Comparison of ENCODE assay signal across 1 cellular context in genomic region chr13:79405831-79406596, GRCh38.
TF ChIP-seq lines count a peak whose summit lies in the region.

Gene RBM26 (minus strand): TSS chr13:79406255. CDS start chr13:79405774, 481 bp downstream.

TF ChIP-seq in HepG2, 621 proteins besides CTCF, POLR2A, EP300 and RAD21 (continued from another document and continues in another):
- TF ChIP-seq ZNF800 (CRISPR knock-in tag; IDR thresholded peaks at IDR 0.05) = peak; percentile 60; the same call in 1 of the 2 replicates
- TF ChIP-seq IRX3 (CRISPR knock-in tag; IDR thresholded peaks at IDR 0.05; ENCODE audit: borderline replicate concordance, low read depth) = 0 out of 2 replicates have a peak, but pooled peaks have one; percentile 8
- TF ChIP-seq SNAI1 (CRISPR knock-in tag; IDR thresholded peaks at IDR 0.05; ENCODE audit: borderline replicate concordance) = peak; percentile 54; the same call in 1 of the 2 replicates
- TF ChIP-seq AKNA (CRISPR knock-in tag; IDR thresholded peaks at IDR 0.05; ENCODE audit: borderline replicate concordance) = peak; percentile 85; the same call in 1 of the 2 replicates
- peak; percentile 52 for TF ChIP-seq POGK (CRISPR knock-in tag; conservative IDR thresholded peaks at IDR 0.05)
- TF ChIP-seq ZNF350 (CRISPR knock-in tag; IDR thresholded peaks at IDR 0.05; ENCODE audit: borderline replicate concordance, low read depth) = peak; percentile 63; the same call in 1 of the 2 replicates
- TF ChIP-seq ATF7 (IDR thresholded peaks at IDR 0.05) = no peak
- 0 out of 2 replicates have a peak, but pooled peaks have one; percentile 24 for TF ChIP-seq ATF7 (CRISPR knock-in tag; IDR thresholded peaks at IDR 0.05)
- TF ChIP-seq NFATC3 (CRISPR knock-in tag; IDR thresholded peaks at IDR 0.05) = peak; percentile 76; the same call in 1 of the 2 replicates
- no peak for TF ChIP-seq FOXA1 (IDR thresholded peaks at IDR 0.05)
- peak; percentile 19; the same call in 1 of the 2 replicates for TF ChIP-seq FOXA1 (CRISPR knock-in tag; IDR thresholded peaks at IDR 0.05)
- TF ChIP-seq CREM (IDR thresholded peaks at IDR 0.05) = peak; percentile 48
- TF ChIP-seq CREM (CRISPR knock-in tag; IDR thresholded peaks at IDR 0.05) = no peak
- TF ChIP-seq HOXA3 (CRISPR knock-in tag; IDR thresholded peaks at IDR 0.05) = peak; percentile 80
- TF ChIP-seq ZFP90 (CRISPR knock-in tag; IDR thresholded peaks at IDR 0.05; ENCODE audit: borderline replicate concordance) = 0 out of 2 replicates have a peak, but pooled peaks have one; percentile 35
- TF ChIP-seq TFDP1 (CRISPR knock-in tag; IDR thresholded peaks at IDR 0.05; ENCODE audit: borderline replicate concordance) = peak; percentile 68; the same call in 1 of the 2 replicates
- TF ChIP-seq THAP7 (CRISPR knock-in tag; IDR thresholded peaks at IDR 0.05) = peak; percentile 39; the same call in 1 of the 2 replicates
- no peak for TF ChIP-seq CCAR2 (optimal IDR thresholded peaks at IDR 0.05; ENCODE audit: low read depth, low read length)
- no peak for TF ChIP-seq ZFP62 (CRISPR knock-in tag; IDR thresholded peaks at IDR 0.05)
- peak; percentile 95 for TF ChIP-seq MYC (CRISPR knock-in tag; IDR thresholded peaks at IDR 0.05; ENCODE audit: borderline replicate concordance)
- TF ChIP-seq ZNF503 (CRISPR knock-in tag; IDR thresholded peaks at IDR 0.05) = peak; percentile 63; the same call in 1 of the 2 replicates
- TF ChIP-seq ZBTB7B (CRISPR knock-in tag; IDR thresholded peaks at IDR 0.05) = peak; percentile 70; the same call in 1 of the 2 replicates
- TF ChIP-seq ZXDC (CRISPR knock-in tag; IDR thresholded peaks at IDR 0.05) = no peak
- TF ChIP-seq ZNF709 (CRISPR knock-in tag; IDR thresholded peaks at IDR 0.05) = peak; percentile 83; the same call in 1 of the 2 replicates
- peak; percentile 60 for TF ChIP-seq ZNF451 (CRISPR knock-in tag; IDR thresholded peaks at IDR 0.05)
- TF ChIP-seq ZNF501 (CRISPR knock-in tag; IDR thresholded peaks at IDR 0.05) = peak; percentile 83
- TF ChIP-seq ZNF547 (CRISPR knock-in tag; IDR thresholded peaks at IDR 0.05) = peak; percentile 83; the same call in 1 of the 2 replicates
- TF ChIP-seq ZSCAN5A (CRISPR knock-in tag; IDR thresholded peaks at IDR 0.05; ENCODE audit: borderline replicate concordance) = peak; percentile 64; the same call in 1 of the 2 replicates
- TF ChIP-seq TRAFD1 (CRISPR knock-in tag; IDR thresholded peaks at IDR 0.05; ENCODE audit: borderline replicate concordance) = no peak
- TF ChIP-seq ZNF652 (CRISPR knock-in tag; IDR thresholded peaks at IDR 0.05; ENCODE audit: borderline replicate concordance, low read depth) = 0 out of 2 replicates have a peak, but pooled peaks have one; percentile 21
- TF ChIP-seq PHF20 (CRISPR knock-in tag; IDR thresholded peaks at IDR 0.05) = peak; percentile 65
- TF ChIP-seq BCL3 (CRISPR knock-in tag; IDR thresholded peaks at IDR 0.05) = peak; percentile 74
- TF ChIP-seq XRCC5 (optimal IDR thresholded peaks at IDR 0.05; ENCODE audit: low read length) = peak; percentile 72
- peak; percentile 88; the same call in 1 of the 2 replicates for TF ChIP-seq E2F2 (CRISPR knock-in tag; IDR thresholded peaks at IDR 0.05; ENCODE audit: borderline replicate concordance)
- TF ChIP-seq ZIK1 (CRISPR knock-in tag; IDR thresholded peaks at IDR 0.05; ENCODE audit: borderline replicate concordance, low read depth) = 0 out of 2 replicates have a peak, but pooled peaks have one; percentile 84
